Comparison of ENCODE assay signal across 1 cellular context in genomic region chr14:98182385-98183055, GRCh38.
TF ChIP-seq lines count a peak whose summit lies in the region.

No MANE protein-coding gene starts in this region.

TF ChIP-seq in GM23338, 12 proteins besides CTCF, POLR2A, EP300 and RAD21 (continued from another document):
- TF ChIP-seq ZNF462 (CRISPR knock-in tag; IDR thresholded peaks at IDR 0.05), result no peak
- TF ChIP-seq POLR2AphosphoS5 (IDR thresholded peaks at IDR 0.05; ENCODE audit: low read depth), result no peak
- no peak for TF ChIP-seq ZNF114 (CRISPR knock-in tag; IDR thresholded peaks at IDR 0.05)
- TF ChIP-seq CREB1 (CRISPR knock-in tag; IDR thresholded peaks at IDR 0.05; ENCODE audit: low read depth), result no peak
- TF ChIP-seq REST (IDR thresholded peaks at IDR 0.05; ENCODE audit: unreplicated experiment), result no peak
- no peak for TF ChIP-seq ZNF331 (CRISPR knock-in tag; IDR thresholded peaks at IDR 0.05; ENCODE audit: low read depth)
- no peak for TF ChIP-seq EZH2 (IDR thresholded peaks at IDR 0.05; ENCODE audit: low read depth, unreplicated experiment)
- no peak for TF ChIP-seq STAT1 (IDR thresholded peaks at IDR 0.05; ENCODE audit: unreplicated experiment)
- no peak for TF ChIP-seq EZH2phosphoT487 (IDR thresholded peaks at IDR 0.05; ENCODE audit: unreplicated experiment)
- TF ChIP-seq JUNB (IDR thresholded peaks at IDR 0.05; ENCODE audit: unreplicated experiment), result no peak
- TF ChIP-seq NANOG (IDR thresholded peaks at IDR 0.05; ENCODE audit: borderline replicate concordance), result no peak
TF ChIP-seq in GM23338: peak in this region for 0.
